28 cellular contexts compared by ENCODE assay signal in the genomic region with DNA sequence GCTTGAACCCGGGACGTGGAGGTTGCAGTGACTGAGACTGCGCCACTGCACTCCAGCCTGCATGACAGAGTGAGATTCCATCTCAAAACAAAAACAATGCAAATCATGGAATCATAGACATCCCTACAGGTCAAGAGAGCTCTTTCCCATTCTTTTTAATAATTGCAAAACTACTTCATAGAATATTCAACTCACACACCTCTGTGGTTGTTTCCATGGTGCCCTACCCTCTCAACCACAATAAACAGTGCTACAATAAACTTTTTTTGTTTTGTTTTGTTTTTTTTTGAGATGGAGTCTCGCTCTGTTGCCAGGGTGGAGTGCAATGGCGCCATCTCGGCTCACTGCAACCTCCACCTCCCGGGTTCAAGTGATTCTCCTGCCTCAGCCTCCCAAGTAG.
"Had no signal": no experiment of that assay in that cellular context is flagged by ENCODE, and none has a peak within 500 bp of the region (broad histone marks: within the 10 kb centered on the region; RNA-seq: fewer than 3 reads in every experiment).

No MANE protein-coding gene starts in this region.

- H3K4me3 Mint-ChIP-seq: activated CD4-positive, alpha-beta memory T cell treated with anti-CD3 and anti-CD28 coated beads for 36 hours; activated CD4-positive, alpha-beta T cell treated with anti-CD3 and anti-CD28 coated beads, Interleukin-2, amount 10 ng/mL, durations not matched to agents 24 days and 14 days; activated naive CD4-positive, alpha-beta T cell treated with anti-CD3 and anti-CD28 coated beads for 36 hours; activated T-cell treated with anti-CD3 and anti-CD28 coated beads, Interleukin-2, amount 50 U/mL, for 4 hours; activated T-helper 1 cell treated with anti-CD3 and anti-CD28 coated beads, Interleukin-12 subunit alpha, Interleukin-12 subunit beta, Interleukin-2, Interleukin-4 antibody, amounts not matched to agents 30 ng/mL and 10 ng/mL and 1 ng/mL, durations not matched to agents 14 hours and 24 hours and 36 hours; T-helper 2 cell treated with Interferon-gamma antibody and Interleukin-4, amounts not matched to agents 5 μg/mL and 100 μg/mL, for 36 hours had no signal

- DNase-seq: activated CD4-positive, alpha-beta memory T cell treated with anti-CD3 and anti-CD28 coated beads for 36 hours; activated gamma-delta T cell treated with Interleukin-2 at 50 U/mL for 16 hours; activated naive CD4-positive, alpha-beta T cell treated with anti-CD3 and anti-CD28 coated beads for 36 hours; activated T-cell treated with anti-CD3 and anti-CD28 coated beads for 4 hours; activated T-cell treated with anti-CD3 and anti-CD28 coated beads, Interleukin-2, amount 50 U/mL, for 4 hours; adrenal gland; body of pancreas; cerebellar nuclear complex; Kasumi-1; KG1; MM.1S; MV-4-11; NCI-H1092; NCI-H1436 treated with DMSO at 0.1 percent for 48 hours; NCI-H1694 treated with DMSO at 0.1 percent for 48 hours; NCI-H2029; NCI-H345; NCI-H524 treated with DMSO at 0.1 percent for 48 hours; NK-92 treated with Interleukin-12 subunit alpha and Interleukin-12 subunit beta, amount 100 ng/mL, for 24 hours; PC-9; SHP77; SJCRH30 had no signal

- H3K27me3 Mint-ChIP-seq: activated CD4-positive, alpha-beta memory T cell treated with anti-CD3 and anti-CD28 coated beads for 36 hours; activated CD4-positive, alpha-beta T cell treated with anti-CD3 and anti-CD28 coated beads, Interleukin-2, amount 10 ng/mL, durations not matched to agents 24 days and 14 days had no signal

- H3K27ac Mint-ChIP-seq: activated CD4-positive, alpha-beta memory T cell treated with anti-CD3 and anti-CD28 coated beads for 36 hours; activated CD4-positive, alpha-beta T cell treated with anti-CD3 and anti-CD28 coated beads, Interleukin-2, amount 10 ng/mL, durations not matched to agents 24 days and 14 days; activated naive CD4-positive, alpha-beta T cell treated with anti-CD3 and anti-CD28 coated beads for 36 hours; activated T-helper 1 cell treated with anti-CD3 and anti-CD28 coated beads, Interleukin-12 subunit alpha, Interleukin-12 subunit beta, Interleukin-2, Interleukin-4 antibody, amounts not matched to agents 30 ng/mL and 10 ng/mL and 1 ng/mL, durations not matched to agents 14 hours and 24 hours and 36 hours; T-helper 2 cell treated with Interferon-gamma antibody and Interleukin-4, amounts not matched to agents 5 μg/mL and 100 μg/mL, for 36 hours had no signal

- H3K4me1 Mint-ChIP-seq: activated CD4-positive, alpha-beta T cell treated with anti-CD3 and anti-CD28 coated beads, Interleukin-2, amount 10 ng/mL, durations not matched to agents 24 days and 14 days had no signal

- H3K27ac ChIP-seq: adrenal gland, body of pancreas, breast epithelium, PC-9, SJCRH30, SK-N-MC had no signal

- ATAC-seq: activated T-cell treated with anti-CD3 and anti-CD28 coated beads, Interleukin-2, amount 50 U/mL, for 4 hours; body of pancreas had no signal

- H3K9me3 Mint-ChIP-seq: activated CD4-positive, alpha-beta memory T cell treated with anti-CD3 and anti-CD28 coated beads for 36 hours; activated CD4-positive, alpha-beta T cell treated with anti-CD3 and anti-CD28 coated beads, Interleukin-2, amount 10 ng/mL, durations not matched to agents 24 days and 14 days; activated naive CD4-positive, alpha-beta T cell treated with anti-CD3 and anti-CD28 coated beads for 36 hours; activated naive CD4-positive, alpha-beta T cell treated with anti-CD3 and anti-CD28 coated beads, Interleukin-2, amount 50 U/mL, for 72 hours; activated T-cell treated with anti-CD3 and anti-CD28 coated beads, Interleukin-2, amount 50 U/mL, for 4 hours; activated T-helper 1 cell treated with anti-CD3 and anti-CD28 coated beads, Interleukin-12 subunit alpha, Interleukin-12 subunit beta, Interleukin-2, Interleukin-4 antibody, amounts not matched to agents 30 ng/mL and 10 ng/mL and 1 ng/mL, durations not matched to agents 14 hours and 24 hours and 36 hours; T-helper 2 cell treated with Interferon-gamma antibody and Interleukin-4, amounts not matched to agents 5 μg/mL and 100 μg/mL, for 36 hours had no signal
